In genomic region chr14:53011053-53011462, GRCh38 we compare ENCODE assay signal across 8 cellular contexts.
DNase-seq lines count a peak whose midpoint lies in the region; ATAC-seq and TF ChIP-seq lines count a peak whose summit lies in the region.

No MANE protein-coding gene starts in this region.

- H3K4me3 Mint-ChIP-seq in activated naive CD4-positive, alpha-beta T cell treated with anti-CD3 and anti-CD28 coated beads, Interleukin-2, amount 10 ng/mL, durations not matched to agents 7 days and 5 days, result no peak overlapping the region

- no peaks in the 10 kb centered on the region for H3K27me3 ChIP-seq in HUES64 (ENCODE audit: insufficient read depth, low read length)
- no peaks in the 10 kb centered on the region for H3K27me3 ChIP-seq in testis

- intact Hi-C loops in testis (cut with DNase I; ENCODE audit: low total_unique reads), result no loop called here

- TF ChIP-seq POLR2A in testis (IDR thresholded peaks at IDR 0.05) (no peak), GM18505 (IDR thresholded peaks at IDR 0.05; ENCODE audit: borderline replicate concordance, extremely low read depth, insufficient read depth, insufficient read length) (no peak)

- no peak overlapping the region for H3K27ac Mint-ChIP-seq in activated naive CD4-positive, alpha-beta T cell treated with anti-CD3 and anti-CD28 coated beads, Interleukin-2, amount 10 ng/mL, durations not matched to agents 7 days and 5 days

- H3K4me3 ChIP-seq in HUES64 (ENCODE audit: low read length), result no peak overlapping the region
- no peak overlapping the region for H3K4me3 ChIP-seq in testis

- no peaks in the 10 kb centered on the region for H3K36me3 Mint-ChIP-seq in activated naive CD4-positive, alpha-beta T cell treated with anti-CD3 and anti-CD28 coated beads, Interleukin-2, amount 10 ng/mL, durations not matched to agents 7 days and 5 days

- CTCF ChIA-PET in activated naive CD4-positive, alpha-beta T cell treated with anti-CD3 and anti-CD28 coated beads, Interleukin-2, amount 10 ng/mL, durations not matched to agents 7 days and 5 days (lab: Charles Lee), result no interaction called here

- peaks cover 44% of the 10 kb centered on the region for H3K27me3 Mint-ChIP-seq in activated naive CD4-positive, alpha-beta T cell treated with anti-CD3 and anti-CD28 coated beads, Interleukin-2, amount 10 ng/mL, durations not matched to agents 7 days and 5 days

- H3K36me3 ChIP-seq in HUES64 (ENCODE audit: insufficient read depth, low read length), result no peaks in the 10 kb centered on the region
- H3K36me3 ChIP-seq in testis (ENCODE audit: low read depth, missing control alignments), result no peaks in the 10 kb centered on the region

- peaks cover 11% of the 10 kb centered on the region for H3K4me1 Mint-ChIP-seq in activated naive CD4-positive, alpha-beta T cell treated with anti-CD3 and anti-CD28 coated beads, Interleukin-2, amount 10 ng/mL, durations not matched to agents 7 days and 5 days

- H3K9me3 Mint-ChIP-seq in activated naive CD4-positive, alpha-beta T cell treated with anti-CD3 and anti-CD28 coated beads, Interleukin-2, amount 10 ng/mL, durations not matched to agents 7 days and 5 days, result no peaks in the 10 kb centered on the region

- H3K27ac ChIP-seq in HUES64 (ENCODE audit: low read depth, low read length) (peak overlapping the region; percentile 33; the same call in 1 of the 2 replicates), cingulate gyrus (ENCODE audit: low read depth, low read length) (peak overlapping the region; percentile 85), testis (no peak overlapping the region)

- TF ChIP-seq CTCF in testis (IDR thresholded peaks at IDR 0.05), result no peak

- ATAC-seq in GM18505 (IDR thresholded peaks at IDR 0.05; ENCODE audit: unreplicated experiment), result no peak

- WGBS in HUES64, result 38% methylated on average over 7 of the region's 7 CpGs
- 54 to 55% methylated on average over 7 of the region's 7 CpGs for WGBS in testis, 2 donors

- DNase-seq in left kidney (ENCODE audit: low read depth, low spot score), result peak; percentile 38
- peak; percentile 81 for DNase-seq in testis
- no peak for DNase-seq in UCSD-AML1 (lab: John Stamatoyannopoulos, UW; ENCODE audit: unreplicated experiment)
- no peak for DNase-seq in NCI-H510A (lab: John Stamatoyannopoulos, UW)
- no peak for DNase-seq in activated naive CD4-positive, alpha-beta T cell treated with anti-CD3 and anti-CD28 coated beads, Interleukin-2, amount 10 ng/mL, durations not matched to agents 7 days and 5 days

- H3K9me3 ChIP-seq in HUES64 (ENCODE audit: insufficient read depth, low read depth, low read length), result no peaks in the 10 kb centered on the region
- no peaks in the 10 kb centered on the region for H3K9me3 ChIP-seq in testis

- H3K4me1 ChIP-seq in HUES64 (ENCODE audit: insufficient read depth, low read length), result peaks cover 22% of the 10 kb centered on the region
- peaks cover 5% of the 10 kb centered on the region for H3K4me1 ChIP-seq in testis

- no peak overlapping the region for H3K9ac ChIP-seq in HUES64 (ENCODE audit: low read depth, low read length)

Comparison
In these comparisons a context has a peak if more than half of its experiments do, and no peak if none do; other contexts are left out.
1. H3K27ac ChIP-seq: peak in HUES64 (single experiment) and cingulate gyrus (single experiment); none in testis (0 of 2).
2. DNase-seq: peak in left kidney (single experiment) and testis (single experiment); none in UCSD-AML1 (single experiment), NCI-H510A (single experiment) and activated naive CD4-positive, alpha-beta T cell treated with anti-CD3 and anti-CD28 coated beads, Interleukin-2, amount 10 ng/mL, durations not matched to agents 7 days and 5 days (single experiment).